In genomic region chr2:17752892-17753802, GRCh38 we compare ENCODE assay signal across 8 cellular contexts. TPM values are rescaled to one million over a fixed set of nuclear protein-coding genes. Genes with fewer than 3 reads are reported as not detected.
DNase-seq lines count a peak whose midpoint lies in the region; ATAC-seq and TF ChIP-seq lines count a peak whose summit lies in the region.

No MANE protein-coding gene starts in this region.

- peaks cover 27% of the 10 kb centered on the region for H3K4me1 ChIP-seq in CD4-positive, CD25-positive, alpha-beta regulatory T cell (ENCODE audit: control insufficient read depth, insufficient read depth, low read length, poor library complexity, severe bottlenecking)
- H3K4me1 ChIP-seq in gastroesophageal sphincter (peaks cover 0 to 21% (median 8%) of the 10 kb centered on the region in 3 donors), neutrophil (ENCODE audit: control insufficient read depth in 1 of 2, insufficient read depth in 1 of 2, low read depth in 1 of 2, low read length in 1 of 2) (peaks cover 18 to 21% of the 10 kb centered on the region in 2 experiments), vagina (peaks cover 25% of the 10 kb centered on the region)

- DNase-seq in CD4-positive, CD25-positive, alpha-beta regulatory T cell = peak in 2 of 3 donors; percentile 37 to 69
- DNase-seq in NCI-H2227 treated with DMSO at 0.1 percent for 48 hours (lab: John Stamatoyannopoulos, UW) = peak; percentile 50
- DNase-seq in activated T-helper 2 cell treated with anti-CD3 and anti-CD28 coated beads, Interferon-gamma antibody, Interleukin-2, Interleukin-4, amounts not matched to agents 10 μg/mL and 5 μg/mL and 100 μg/mL, durations not matched to agents 14 hours and 24 hours and 36 hours (ENCODE audit: low spot score) = no peak
- peak in 1 of 2 donors; percentile 87 for DNase-seq in vagina (ENCODE audit: extremely low spot score in 2 of 2)

- ATAC-seq in CD4-positive, CD25-positive, alpha-beta regulatory T cell (ENCODE audit: low read depth in 2 of 2) = peak; percentile 25 to 29
- ATAC-seq in HG02981 (IDR thresholded peaks at IDR 0.05; ENCODE audit: unreplicated experiment) = peak; percentile 32
- ATAC-seq in gastroesophageal sphincter = peak; percentile 66

- peaks cover 28 to 52% (median 35%) of the 10 kb centered on the region in 4 donors for H3K4me1 Mint-ChIP-seq in CD4-positive, CD25-positive, alpha-beta regulatory T cell
- H3K4me1 Mint-ChIP-seq in activated T-helper 2 cell treated with anti-CD3 and anti-CD28 coated beads, Interferon-gamma antibody, Interleukin-2, Interleukin-4, amounts not matched to agents 10 μg/mL and 5 μg/mL and 100 μg/mL, durations not matched to agents 14 hours and 24 hours and 36 hours (ENCODE audit: low read depth) = peaks cover 46% of the 10 kb centered on the region

- intact Hi-C loops in activated T-helper 2 cell treated with anti-CD3 and anti-CD28 coated beads, Interferon-gamma antibody, Interleukin-2, Interleukin-4, amounts not matched to agents 10 μg/mL and 5 μg/mL and 100 μg/mL, durations not matched to agents 14 hours and 24 hours and 36 hours (cut with micrococcal nuclease) = loop anchor here (2.0 to 10.0 kb wide), 5 partner anchors 39 to 1592 kb away; partner anchors contain the start of gene KCNS3
- intact Hi-C loops in vagina (cut with DNase I) = loop anchor here (10.0 kb wide), 1 partner anchor 1088 kb away; the partner anchor contains the start of gene CYRIA

- TF ChIP-seq POLR2A in GM18526 (IDR thresholded peaks at IDR 0.05; ENCODE audit: extremely low read depth, insufficient read length) = peak; percentile 45
- peak; percentile 49 to 61 for TF ChIP-seq POLR2A in gastroesophageal sphincter (IDR thresholded peaks at IDR 0.05)
- TF ChIP-seq POLR2A in vagina (IDR thresholded peaks at IDR 0.05) = peak in 1 of 2 donors; percentile 38

- no peaks in the 10 kb centered on the region for H3K36me3 ChIP-seq in CD4-positive, CD25-positive, alpha-beta regulatory T cell (ENCODE audit: control insufficient read depth, insufficient read depth, low read length)
- H3K36me3 ChIP-seq in gastroesophageal sphincter (no peaks in the 10 kb centered on the region), neutrophil (no peaks in the 10 kb centered on the region), vagina (no peaks in the 10 kb centered on the region)

- H3K27ac ChIP-seq in CD4-positive, CD25-positive, alpha-beta regulatory T cell (ENCODE audit: insufficient read depth, low read length, poor library complexity, severe bottlenecking) = peak overlapping the region; percentile 98
- H3K27ac ChIP-seq in gastroesophageal sphincter (peak overlapping the region; percentile 62 to 96 (median 96)), neutrophil (peak overlapping the region; percentile 95), vagina (peak overlapping the region; percentile 95)

- no peak for TF ChIP-seq EP300 in gastroesophageal sphincter (IDR thresholded peaks at IDR 0.05)

- H3K36me3 Mint-ChIP-seq in CD4-positive, CD25-positive, alpha-beta regulatory T cell = no peaks in the 10 kb centered on the region
- H3K36me3 Mint-ChIP-seq in activated T-helper 2 cell treated with anti-CD3 and anti-CD28 coated beads, Interferon-gamma antibody, Interleukin-2, Interleukin-4, amounts not matched to agents 10 μg/mL and 5 μg/mL and 100 μg/mL, durations not matched to agents 14 hours and 24 hours and 36 hours (ENCODE audit: low read depth) = peaks cover 11% of the 10 kb centered on the region

- 4 to 12% methylated on average over 5 of the region's 70 CpGs for WGBS in gastroesophageal sphincter (ENCODE audit: low coverage in 1 of 2), 2 donors

- H3K27ac Mint-ChIP-seq in CD4-positive, CD25-positive, alpha-beta regulatory T cell = peak overlapping the region; percentile 81 to 96 (median 96)
- H3K27ac Mint-ChIP-seq in activated T-helper 2 cell treated with anti-CD3 and anti-CD28 coated beads, Interferon-gamma antibody, Interleukin-2, Interleukin-4, amounts not matched to agents 10 μg/mL and 5 μg/mL and 100 μg/mL, durations not matched to agents 14 hours and 24 hours and 36 hours = peak overlapping the region; percentile 96

- TF ChIP-seq CTCF in gastroesophageal sphincter (IDR thresholded peaks at IDR 0.05) (no peak), neutrophil (IDR thresholded peaks at IDR 0.05) (no peak), vagina (IDR thresholded peaks at IDR 0.05) (peak in 1 of 3 experiments; percentile 34)

- no peaks in the 10 kb centered on the region for H3K9me3 ChIP-seq in CD4-positive, CD25-positive, alpha-beta regulatory T cell (ENCODE audit: control insufficient read depth in 2 of 2, low read length in 2 of 2)
- no peaks in the 10 kb centered on the region for H3K9me3 ChIP-seq in gastroesophageal sphincter
- no peaks in the 10 kb centered on the region for H3K9me3 ChIP-seq in neutrophil
- H3K9me3 ChIP-seq in vagina = no peaks in the 10 kb centered on the region

- no peaks in the 10 kb centered on the region for H3K27me3 ChIP-seq in CD4-positive, CD25-positive, alpha-beta regulatory T cell (ENCODE audit: control insufficient read depth, insufficient read depth, low read length)
- H3K27me3 ChIP-seq in gastroesophageal sphincter (no peaks in the 10 kb centered on the region), neutrophil (peaks cover 16% of the 10 kb centered on the region), vagina (no peaks in the 10 kb centered on the region)

- H3K9me3 Mint-ChIP-seq in CD4-positive, CD25-positive, alpha-beta regulatory T cell = no peaks in the 10 kb centered on the region
- no peaks in the 10 kb centered on the region for H3K9me3 Mint-ChIP-seq in activated T-helper 2 cell treated with anti-CD3 and anti-CD28 coated beads, Interferon-gamma antibody, Interleukin-2, Interleukin-4, amounts not matched to agents 10 μg/mL and 5 μg/mL and 100 μg/mL, durations not matched to agents 14 hours and 24 hours and 36 hours

- H3K4me3 Mint-ChIP-seq in CD4-positive, CD25-positive, alpha-beta regulatory T cell = peak overlapping the region; percentile 88 to 98 (median 96)
- peak overlapping the region; percentile 91 for H3K4me3 Mint-ChIP-seq in activated T-helper 2 cell treated with anti-CD3 and anti-CD28 coated beads, Interferon-gamma antibody, Interleukin-2, Interleukin-4, amounts not matched to agents 10 μg/mL and 5 μg/mL and 100 μg/mL, durations not matched to agents 14 hours and 24 hours and 36 hours (ENCODE audit: low read depth)

- H3K4me3 ChIP-seq in CD4-positive, CD25-positive, alpha-beta regulatory T cell (ENCODE audit: low read depth, low read length) = peak overlapping the region; percentile 88
- peak overlapping the region; percentile 84 for H3K4me3 ChIP-seq in gastroesophageal sphincter
- peak overlapping the region; percentile 92 to 99 for H3K4me3 ChIP-seq in neutrophil (ENCODE audit: low read depth in 1 of 2, low read length in 1 of 2)
- peak overlapping the region; percentile 75 to 96 for H3K4me3 ChIP-seq in vagina

- no peaks in the 10 kb centered on the region for H3K27me3 Mint-ChIP-seq in CD4-positive, CD25-positive, alpha-beta regulatory T cell
- no peaks in the 10 kb centered on the region for H3K27me3 Mint-ChIP-seq in activated T-helper 2 cell treated with anti-CD3 and anti-CD28 coated beads, Interferon-gamma antibody, Interleukin-2, Interleukin-4, amounts not matched to agents 10 μg/mL and 5 μg/mL and 100 μg/mL, durations not matched to agents 14 hours and 24 hours and 36 hours (ENCODE audit: low read depth)

RNA-seq across cellular contexts. Expression of gene SMC6, which starts 0.5 kb away (rescaled TPM):
- total RNA-seq in CD4-positive, CD25-positive, alpha-beta regulatory T cell = 34.4 TPM
- 10 to 100 TPM; 11.5 to 24.8 (median 19.7) TPM for polyA plus RNA-seq in CD4-positive, CD25-positive, alpha-beta regulatory T cell
- total RNA-seq in activated T-helper 2 cell treated with anti-CD3 and anti-CD28 coated beads, Interferon-gamma antibody, Interleukin-2, Interleukin-4, amounts not matched to agents 10 μg/mL and 5 μg/mL and 100 μg/mL, durations not matched to agents 14 hours and 24 hours and 36 hours = 30.1 and 30.3 TPM in 2 replicates
- total RNA-seq in gastroesophageal sphincter (10 to 100 TPM; 11.2 to 16.7 (median 14.1) TPM), vagina (33.6 TPM)

RNA-seq across cellular contexts. Expression of gene GEN1, which starts 0.8 kb away (rescaled TPM):
- 11.2 TPM for total RNA-seq in CD4-positive, CD25-positive, alpha-beta regulatory T cell
- polyA plus RNA-seq in CD4-positive, CD25-positive, alpha-beta regulatory T cell = 1 to 10 TPM in 3 of 4 donors, under 1 TPM in 1; 0.94 to 2.3 (median 1.5) TPM
- total RNA-seq in activated T-helper 2 cell treated with anti-CD3 and anti-CD28 coated beads, Interferon-gamma antibody, Interleukin-2, Interleukin-4, amounts not matched to agents 10 μg/mL and 5 μg/mL and 100 μg/mL, durations not matched to agents 14 hours and 24 hours and 36 hours = 26.6 and 29.2 TPM in 2 replicates
- total RNA-seq in gastroesophageal sphincter (1 to 10 TPM; 1.4 to 5.8 (median 3.0) TPM), vagina (9.6 TPM)
